8 cellular contexts compared by ENCODE assay signal in genomic region chr19:12065100-12065538, GRCh38. TPM values are rescaled to one million over a fixed set of nuclear protein-coding genes. Genes with fewer than 3 reads are reported as not detected.
DNase-seq lines count a peak whose midpoint lies in the region; ATAC-seq, FAIRE-seq and TF ChIP-seq lines count a peak whose summit lies in the region.

No MANE protein-coding gene starts in this region.

- TF ChIP-seq POLR2A in K562 (conservative IDR thresholded peaks at IDR 0.05) = no peak

- intact Hi-C loops in K562 (cut with micrococcal nuclease) = no loop called here

- POLR2A ChIA-PET in K562 (lab: Yijun Ruan, JAX) = interaction anchor here (0.6 to 0.8 kb wide), 2 partner anchors 14 to 806 kb away, joined by 3 read pairs; no protein-coding TSS in a partner anchor

- peak; percentile 60 for ATAC-seq in K562
- no peak for ATAC-seq in GM19351 (IDR thresholded peaks at IDR 0.05; ENCODE audit: unreplicated experiment)

- H3K9me1 ChIP-seq in K562 (ENCODE audit: control insufficient read depth, insufficient read depth, low read length) = no peaks in the 10 kb centered on the region

- H3K4me3 ChIP-seq in K562 = peak overlapping the region; percentile 55
- peak overlapping the region; percentile 75 for H3K4me3 ChIP-seq in iPS-11a (ENCODE audit: low read depth, low read length)
- H3K4me3 ChIP-seq in retinal pigment epithelial cell (ENCODE audit: low read length) = peak overlapping the region; percentile 65

- TF ChIP-seq CTCF in K562 (IDR thresholded peaks at IDR 0.05 in 2 of 3, conservative IDR thresholded peaks at IDR 0.05 in 1 of 3; ENCODE audit: insufficient read depth in 2 of 3, low read depth in 1 of 3, low read length in 3 of 3) (no peak), retinal pigment epithelial cell (conservative IDR thresholded peaks at IDR 0.05; ENCODE audit: low read depth, low read length) (no peak)

- no peaks in the 10 kb centered on the region for H4K20me1 ChIP-seq in K562 (replicated peaks; ENCODE audit: control insufficient read depth, insufficient read depth, low read length)

- peaks cover 2% of the 10 kb centered on the region; the same call in 1 of the 3 replicates for H3K36me3 ChIP-seq in K562 (ENCODE audit: control insufficient read depth, insufficient read depth, low read length)

- in situ Hi-C loops in K562 (cut with MboI) = no loop called here

- DNase-seq in SKM-1 treated with dmso at 0.1 percent for 144 hours (lab: John Stamatoyannopoulos, UW; ENCODE audit: unreplicated experiment) = peak; percentile 30
- no peak for DNase-seq in SKM-1 (lab: John Stamatoyannopoulos, UW; ENCODE audit: unreplicated experiment)
- DNase-seq in M059J (ENCODE audit: low read depth) = peak; percentile 55
- DNase-seq in K562 (ENCODE audit: extremely low read depth in 1 of 4, low spot score in 3 of 4) = peak in 1 of 4 experiments; percentile 17
- DNase-seq in retinal pigment epithelial cell (ENCODE audit: low read depth) = no peak
- no peak for DNase-seq in SIG-M5 (lab: John Stamatoyannopoulos, UW)

- H3K9ac ChIP-seq in K562 (ENCODE audit: insufficient read depth in 1 of 2, low read depth in 2 of 2, low read length in 2 of 2) = peak overlapping the region; percentile 81 to 89

- FAIRE-seq in K562 (lab: Jason Lieb, UNC) = no peak

- peak overlapping the region; percentile 91 for H3K27ac ChIP-seq in K562 (ENCODE audit: extremely low read depth, low read depth, low read length)

- TSS peak; percentile 85 for BruUV-seq in K562 (replicated peaks; lab: Mats Ljungman, UMichigan)

- CTCF ChIA-PET in K562 (lab: Yijun Ruan, JAX; ENCODE audit: low intra/inter-chr PET ratio) = no interaction called here

- TF ChIP-seq RAD21 in K562 (CRISPR knock-in tag; conservative IDR thresholded peaks at IDR 0.05 in 1 of 2, IDR thresholded peaks at IDR 0.05 in 1 of 2) = no peak

- peaks cover 0 to 14% of the 10 kb centered on the region in 2 experiments; a peak in 2 of 5 replicates for H3K4me1 ChIP-seq in K562 (replicated peaks in 1 of 2; ENCODE audit: control insufficient read depth in 2 of 2, insufficient read depth in 2 of 2, low read length in 2 of 2)

- no peak for TF ChIP-seq EP300 in K562 (IDR thresholded peaks at IDR 0.05; ENCODE audit: low read length)

- H3K79me2 ChIP-seq in K562 (ENCODE audit: control insufficient read depth, insufficient read depth, low read length) = peaks cover 17% of the 10 kb centered on the region

- peak overlapping the region; percentile 89 for H2AFZ ChIP-seq in K562 (ENCODE audit: low read depth, low read length)

- WGBS in K562 (ENCODE audit: insufficient coverage, low coverage, missing lambda C conversion rate) = 36% methylated on average over 5 of the region's 23 CpGs

- peak overlapping the region; percentile 81 for H3K4me2 ChIP-seq in K562 (ENCODE audit: insufficient read depth, low read length)

- peaks cover 4% of the 10 kb centered on the region for H3K9me3 ChIP-seq in K562 (replicated peaks; ENCODE audit: control insufficient read depth, insufficient read depth, low read depth, low read length)

- no peaks in the 10 kb centered on the region for H3K27me3 ChIP-seq in K562 (ENCODE audit: control insufficient read depth in 2 of 2, insufficient read depth in 2 of 2, low read length in 2 of 2)

TF ChIP-seq in K562, 482 proteins besides CTCF, POLR2A, EP300 and RAD21 (continues in another document):
- TF ChIP-seq RBFOX2 (IDR thresholded peaks at IDR 0.05; ENCODE audit: low read depth, low read length) = peak; percentile 39

RNA-seq across cellular contexts. Expression of gene ZNF844, which starts 0.6 kb away (rescaled TPM):
- total RNA-seq in M059J (2014; rRNA removed; shearing (Covaris generic)) = 2.5 and 3.9 TPM in 2 replicates
- 6.4 and 24.9 TPM in 2 replicates for total RNA-seq in K562 (2011; cell fraction: chromatin; rRNA removed; ENCODE audit: low replicate concordance)
- 5.0 and 5.5 TPM in 2 replicates for total RNA-seq in K562 (2011; cell fraction: nucleolus; rRNA removed)
- total RNA-seq in K562 (2011; cell fraction: nucleoplasm; rRNA removed) = 7.2 and 7.9 TPM in 2 replicates
- 2.0 TPM in 2 replicates for total RNA-seq in K562 (2014; rRNA removed)
- total RNA-seq in K562 (2014; rRNA removed; fragmentation: Illumina TruSeq; extraction: Trizol) = 4.5 and 4.7 TPM in 2 replicates
- total RNA-seq in K562 (2015; rRNA removed; fragmentation: Illumina TruSeq; extraction: Trizol) = 2.2 TPM in 2 replicates
- total RNA-seq in K562 (2021) = 2.9 and 3.4 TPM in 2 replicates
- polyA plus RNA-seq in K562 (2011; rRNA removed) = 0.55 and 4.5 TPM in 2 replicates
- polyA plus RNA-seq in K562 (2011; cell fraction: cytosol; rRNA removed) = 0.12 and 1.1 TPM in 2 replicates
- 0.38 and 1.6 TPM in 2 replicates for polyA plus RNA-seq in K562 (2011; cell fraction: nucleus; rRNA removed)
- 1.2 and 2.4 TPM in 2 replicates for polyA plus RNA-seq in K562 (2012)
- polyA plus RNA-seq in K562 (2014; fragmentation: Illumina TruSeq; extraction: Trizol) = 2.3 and 2.7 TPM in 2 replicates
- polyA plus RNA-seq in K562 (2014; fragmentation: Nextera tagmentation; extraction: Ambion mirVana) = 1 to 10 TPM in 1 of 2 experiments, under 1 TPM in 1; 0.80 to 1.1 TPM
- polyA plus RNA-seq in K562 (2014; rRNA removed) = 0.98 and 1.5 TPM in 2 replicates
- polyA minus RNA-seq in K562 (2011; rRNA and poly(A)+ RNA removed) = 1.0 and 7.4 TPM in 2 replicates
- polyA minus RNA-seq in K562 (2011; cell fraction: cytosol; rRNA and poly(A)+ RNA removed) = 0.18 and 3.8 TPM in 2 replicates
- polyA minus RNA-seq in K562 (2011; cell fraction: nucleus; rRNA and poly(A)+ RNA removed) = 0.78 and 3.2 TPM in 2 replicates

RNA-seq across cellular contexts. Expression of gene ZNF878, which starts 12.4 kb away (rescaled TPM):
- 0.74 and 1.1 TPM in 2 replicates for total RNA-seq in M059J (2014; rRNA removed; shearing (Covaris generic))
- total RNA-seq in K562 (2011; cell fraction: chromatin; rRNA removed; ENCODE audit: low replicate concordance) = 2.4 and 6.9 TPM in 2 replicates
- 2.6 and 2.8 TPM in 2 replicates for total RNA-seq in K562 (2011; cell fraction: nucleolus; rRNA removed)
- 2.1 and 3.6 TPM in 2 replicates for total RNA-seq in K562 (2011; cell fraction: nucleoplasm; rRNA removed)
- 0.50 and 0.65 TPM in 2 replicates for total RNA-seq in K562 (2014; rRNA removed)
- 1.4 and 2.1 TPM in 2 replicates for total RNA-seq in K562 (2014; rRNA removed; fragmentation: Illumina TruSeq; extraction: Trizol)
- 0.45 and 0.91 TPM in 2 replicates for total RNA-seq in K562 (2015; rRNA removed; fragmentation: Illumina TruSeq; extraction: Trizol)
- 0.78 and 1.2 TPM in 2 replicates for total RNA-seq in K562 (2021)
- 0.12 and 0.46 TPM in 2 replicates for polyA plus RNA-seq in K562 (2011; rRNA removed)
- 0.06 and 0.07 TPM in 2 replicates for polyA plus RNA-seq in K562 (2011; cell fraction: cytosol; rRNA removed)
- polyA plus RNA-seq in K562 (2011; cell fraction: nucleus; rRNA removed) = 0.08 and 0.16 TPM in 2 replicates
- 0.18 and 0.33 TPM in 2 replicates for polyA plus RNA-seq in K562 (2012)
- polyA plus RNA-seq in K562 (2014; fragmentation: Illumina TruSeq; extraction: Trizol) = 0.30 and 0.56 TPM in 2 replicates
- under 1 TPM; 0.38 TPM for polyA plus RNA-seq in K562 (2014; fragmentation: Nextera tagmentation; extraction: Ambion mirVana)
- 0.30 TPM in 2 replicates for polyA plus RNA-seq in K562 (2014; rRNA removed)
- polyA minus RNA-seq in K562 (2011; rRNA and poly(A)+ RNA removed) = 0.78 and 1.2 TPM in 2 replicates
- not detected in 2 replicates for polyA minus RNA-seq in K562 (2011; cell fraction: cytosol; rRNA and poly(A)+ RNA removed)
- polyA minus RNA-seq in K562 (2011; cell fraction: nucleus; rRNA and poly(A)+ RNA removed) = 0.40 and 0.44 TPM in 2 replicates

RNA-seq across cellular contexts. Expression of gene ZNF433, which starts 29.6 kb away (rescaled TPM):
- 3.4 and 7.4 TPM in 2 replicates for total RNA-seq in M059J (2014; rRNA removed; shearing (Covaris generic))
- 3.0 and 10.3 TPM in 2 replicates for total RNA-seq in K562 (2011; cell fraction: chromatin; rRNA removed; ENCODE audit: low replicate concordance)
- total RNA-seq in K562 (2011; cell fraction: nucleolus; rRNA removed) = 2.2 and 4.1 TPM in 2 replicates
- total RNA-seq in K562 (2011; cell fraction: nucleoplasm; rRNA removed) = 4.5 and 6.3 TPM in 2 replicates
- 2.6 and 3.0 TPM in 2 replicates for total RNA-seq in K562 (2014; rRNA removed)
- 3.9 and 4.7 TPM in 2 replicates for total RNA-seq in K562 (2014; rRNA removed; fragmentation: Illumina TruSeq; extraction: Trizol)
- 3.6 and 3.8 TPM in 2 replicates for total RNA-seq in K562 (2015; rRNA removed; fragmentation: Illumina TruSeq; extraction: Trizol)
- 2.2 and 3.0 TPM in 2 replicates for total RNA-seq in K562 (2021)
- polyA plus RNA-seq in K562 (2011; rRNA removed) = 0.53 and 2.0 TPM in 2 replicates
- 0.28 and 0.57 TPM in 2 replicates for polyA plus RNA-seq in K562 (2011; cell fraction: cytosol; rRNA removed)
- polyA plus RNA-seq in K562 (2011; cell fraction: nucleus; rRNA removed) = 0.52 and 0.82 TPM in 2 replicates
- polyA plus RNA-seq in K562 (2012) = 1.9 and 2.9 TPM in 2 replicates
- 3.4 and 4.0 TPM in 2 replicates for polyA plus RNA-seq in K562 (2014; fragmentation: Illumina TruSeq; extraction: Trizol)
- polyA plus RNA-seq in K562 (2014; fragmentation: Nextera tagmentation; extraction: Ambion mirVana) = 1 to 10 TPM; 2.9 to 4.1 TPM
- 2.3 and 4.1 TPM in 2 replicates for polyA plus RNA-seq in K562 (2014; rRNA removed)
- 0.84 and 4.0 TPM in 2 replicates for polyA minus RNA-seq in K562 (2011; rRNA and poly(A)+ RNA removed)
- polyA minus RNA-seq in K562 (2011; cell fraction: cytosol; rRNA and poly(A)+ RNA removed) = 1.1 TPM in 1 of 2 replicates, not detected in the other
- 1.2 and 1.3 TPM in 2 replicates for polyA minus RNA-seq in K562 (2011; cell fraction: nucleus; rRNA and poly(A)+ RNA removed)

Comparison
In these comparisons a context has a peak if more than half of its experiments do, and no peak if none do; other contexts are left out.
1. DNase-seq: peak in SKM-1 treated with dmso at 0.1 percent for 144 hours (single experiment) and M059J (single experiment); none in SKM-1 (single experiment), retinal pigment epithelial cell (single experiment) and SIG-M5 (single experiment).
2. Peak in every context shown above with its lines, with median percentiles within 50 percentile points of each other: H3K4me3 ChIP-seq.